In genomic region chr3:119240582-119241434, GRCh38 we compare ENCODE assay signal across 8 cellular contexts.
DNase-seq lines count a peak whose midpoint lies in the region; ATAC-seq, FAIRE-seq and TF ChIP-seq lines count a peak whose summit lies in the region.

B4GALT4 (minus strand) TSS chr3:119240878; CDS start chr3:119230099, 10,779 bp downstream.

- H4K20me1 ChIP-seq in BLaER1, result peaks cover 8% of the 10 kb centered on the region; the same call in 1 of the 2 replicates

- peak within 1 kb of the TSS; percentile 85 for H3K4me3 ChIP-seq in BLaER1
- H3K4me3 ChIP-seq in coronary artery, result peak within 1 kb of the TSS; percentile 81

- peaks cover 10% of the 10 kb centered on the region; the same call in 1 of the 2 replicates for H3K9me3 ChIP-seq in BLaER1

- peak; percentile 84 for ATAC-seq in HG03439 (IDR thresholded peaks at IDR 0.05; ENCODE audit: unreplicated experiment)

- peak; percentile 87 for DNase-seq in GM19239 (ENCODE audit: insufficient read length, low spot score)
- peak; percentile 81 to 88 for DNase-seq in NCI-H524 (lab: John Stamatoyannopoulos, UW)
- peak; percentile 56 to 62 for DNase-seq in activated CD4-positive, alpha-beta T cell treated with anti-CD3 and anti-CD28 coated beads for 4 hours
- DNase-seq in coronary artery (ENCODE audit: low spot score), result peak; percentile 91
- peak; percentile 96 for DNase-seq in left kidney (ENCODE audit: low read depth, low spot score)
- peak; percentile 73 for DNase-seq in stimulated activated CD4-positive, alpha-beta T cell treated with anti-CD3 and anti-CD28 coated beads, Interleukin-1b, Interleukin-23, amount 100 ng/mL, for 48 hours

- TF ChIP-seq CTCF in coronary artery (IDR thresholded peaks at IDR 0.05), result no peak

- FAIRE-seq in GM19239 (lab: Jason Lieb, UNC), result peak; percentile 86

- H3K4me1 ChIP-seq in BLaER1, result peaks cover 42% of the 10 kb centered on the region

- peaks cover 12% of the 10 kb centered on the region; the same call in 1 of the 2 replicates for H3K36me3 ChIP-seq in BLaER1

- peak within 1 kb of the TSS; percentile 88 for H3K4me2 ChIP-seq in BLaER1

- no peaks in the 10 kb centered on the region for H3K27me3 ChIP-seq in BLaER1

- H3K9ac ChIP-seq in BLaER1, result peak within 1 kb of the TSS; percentile 89

- peak within 1 kb of the TSS; percentile 86 for H3K27ac ChIP-seq in BLaER1
- H3K27ac ChIP-seq in coronary artery, result peak within 1 kb of the TSS; percentile 94 to 95

Comparison
In these comparisons a context has a peak if more than half of its experiments do, and no peak if none do; other contexts are left out.
1. Peak in every context shown above with its lines: DNase-seq, ATAC-seq, H3K4me3 ChIP-seq and H3K27ac ChIP-seq.